Comparison of ENCODE assay signal across 26 cellular contexts in the genomic region with DNA sequence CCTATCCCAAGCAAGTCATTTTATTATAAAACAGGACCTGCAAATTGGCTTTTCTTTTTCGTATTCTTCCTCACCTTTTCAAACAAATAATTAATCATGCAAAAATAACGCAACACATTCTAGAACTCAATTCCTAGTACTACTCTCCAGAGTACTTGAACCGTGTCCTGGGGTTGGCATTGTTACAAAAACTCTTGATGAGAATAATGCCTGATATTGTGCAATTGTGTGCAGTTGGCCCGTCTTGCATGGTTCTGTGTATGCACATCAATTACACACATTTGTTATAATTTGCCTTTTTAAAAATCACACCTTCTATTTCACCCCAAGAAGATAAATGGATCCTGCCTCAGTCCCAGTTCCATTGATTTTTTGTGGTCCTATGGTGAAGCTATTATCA.
DNase-seq lines count a peak whose midpoint lies in the region; ATAC-seq and TF ChIP-seq lines count a peak whose summit lies in the region.
"Had no signal": no experiment of that assay in that cellular context is flagged by ENCODE, and none has a peak within 500 bp of the region (broad histone marks: within the 10 kb centered on the region; RNA-seq: fewer than 3 reads in every experiment).

No MANE protein-coding gene starts in this region.

- no peaks in the 10 kb centered on the region for H4K20me1 ChIP-seq in mammary epithelial cell (ENCODE audit: insufficient read depth, low read length)

- no peaks in the 10 kb centered on the region for H3K27me3 Mint-ChIP-seq in MCF 10A (ENCODE audit: insufficient read depth, unreplicated experiment)

- TF ChIP-seq CTCF in MCF 10A (IDR thresholded peaks at IDR 0.05; ENCODE audit: unreplicated experiment) (no peak), mammary epithelial cell (conservative IDR thresholded peaks at IDR 0.05 in 1 of 2, IDR thresholded peaks at IDR 0.05 in 1 of 2; ENCODE audit: extremely low read depth in 1 of 2, insufficient read depth in 1 of 2, low read depth in 1 of 2, low read length in 2 of 2) (no peak), heart right ventricle (IDR thresholded peaks at IDR 0.05) (no peak)

- dilution Hi-C loops in mammary epithelial cell (cut with HindIII; ENCODE audit: low sequenced_read_pairs): no loop called here

- no peak overlapping the region for H2AFZ ChIP-seq in mammary epithelial cell (ENCODE audit: low read depth, low read length)

- intact Hi-C loops in MCF 10A (cut with micrococcal nuclease): no loop called here
- intact Hi-C loops in mammary epithelial cell (cut with micrococcal nuclease): no loop called here
- intact Hi-C loops in heart right ventricle (cut with DNase I): no loop called here

- no peak overlapping the region for H3K27ac Mint-ChIP-seq in MCF 10A (ENCODE audit: low read depth, unreplicated experiment)
- H3K27ac Mint-ChIP-seq: activated CD4-positive, alpha-beta memory T cell treated with anti-CD3 and anti-CD28 coated beads, Interleukin-2, amount 10 ng/mL, durations not matched to agents 7 days and 5 days; activated naive CD4-positive, alpha-beta T cell treated with anti-CD3 and anti-CD28 coated beads for 36 hours; activated T-helper 1 cell treated with anti-CD3 and anti-CD28 coated beads, Interleukin-12 subunit alpha, Interleukin-12 subunit beta, Interleukin-2, Interleukin-4 antibody, amounts not matched to agents 30 ng/mL and 10 ng/mL and 1 ng/mL, durations not matched to agents 14 hours and 24 hours and 36 hours had no signal

- BruUV-seq in MCF 10A (replicated peaks; lab: Mats Ljungman, UMichigan) (no TSS peak), mammary epithelial cell (replicated peaks; lab: Mats Ljungman, UMichigan) (no TSS peak)

- no peaks in the 10 kb centered on the region for H3K36me3 Mint-ChIP-seq in MCF 10A (ENCODE audit: insufficient read depth, unreplicated experiment)

- peaks cover 36% of the 10 kb centered on the region for H3K9me3 Mint-ChIP-seq in MCF 10A (ENCODE audit: unreplicated experiment)
- H3K9me3 Mint-ChIP-seq: activated CD4-positive, alpha-beta memory T cell treated with anti-CD3 and anti-CD28 coated beads, Interleukin-2, amount 10 ng/mL, durations not matched to agents 7 days and 5 days; activated naive CD4-positive, alpha-beta T cell treated with anti-CD3 and anti-CD28 coated beads for 36 hours; activated T-helper 1 cell treated with anti-CD3 and anti-CD28 coated beads, Interleukin-12 subunit alpha, Interleukin-12 subunit beta, Interleukin-2, Interleukin-4 antibody, amounts not matched to agents 30 ng/mL and 10 ng/mL and 1 ng/mL, durations not matched to agents 14 hours and 24 hours and 36 hours had no signal

- H3K4me1 ChIP-seq in mammary epithelial cell (ENCODE audit: insufficient read depth, low read length) (no peaks in the 10 kb centered on the region), heart right ventricle (no peaks in the 10 kb centered on the region)
- H3K4me1 ChIP-seq: A549, foreskin keratinocyte, heart left ventricle had no signal

- no peak overlapping the region for H3K4me3 Mint-ChIP-seq in MCF 10A (ENCODE audit: unreplicated experiment)
- H3K4me3 Mint-ChIP-seq: activated CD4-positive, alpha-beta memory T cell treated with anti-CD3 and anti-CD28 coated beads, Interleukin-2, amount 10 ng/mL, durations not matched to agents 7 days and 5 days; activated naive CD4-positive, alpha-beta T cell treated with anti-CD3 and anti-CD28 coated beads for 36 hours; activated T-helper 1 cell treated with anti-CD3 and anti-CD28 coated beads, Interleukin-12 subunit alpha, Interleukin-12 subunit beta, Interleukin-2, Interleukin-4 antibody, amounts not matched to agents 30 ng/mL and 10 ng/mL and 1 ng/mL, durations not matched to agents 14 hours and 24 hours and 36 hours had no signal

- POLR2A ChIA-PET in MCF 10A (lab: Yijun Ruan, JAX): no interaction called here

- H3K4me1 Mint-ChIP-seq in MCF 10A (ENCODE audit: insufficient read depth, unreplicated experiment): no peaks in the 10 kb centered on the region
- H3K4me1 Mint-ChIP-seq: activated CD4-positive, alpha-beta memory T cell treated with anti-CD3 and anti-CD28 coated beads, Interleukin-2, amount 10 ng/mL, durations not matched to agents 7 days and 5 days had no signal

- DNase-seq in MCF 10A (ENCODE audit: unreplicated experiment): peak; percentile 33
- DNase-seq in mammary epithelial cell: no peak
- DNase-seq in NCI-H2196 treated with DMSO at 0.1 percent for 48 hours (lab: John Stamatoyannopoulos, UW; ENCODE audit: unreplicated experiment): peak; percentile 30
- DNase-seq in kidney glomerular epithelial cell (lab: John Stamatoyannopoulos, UW): peak; percentile 6
- DNase-seq in heart right ventricle: no peak
- DNase-seq in substantia nigra (lab: John Stamatoyannopoulos, UW): no peak
- no peak for DNase-seq in EL
- DNase-seq: activated CD4-positive, alpha-beta memory T cell treated with anti-CD3 and anti-CD28 coated beads, Interleukin-2, amount 10 ng/mL, durations not matched to agents 7 days and 5 days; activated CD8-positive, alpha-beta memory T cell treated with anti-CD3 and anti-CD28 coated beads, Interleukin-2, amount 50 U/mL, for 48 hours; activated naive CD4-positive, alpha-beta T cell treated with anti-CD3 and anti-CD28 coated beads for 36 hours; Calu3; central memory CD4-positive, alpha-beta T cell; cortex of kidney; effector memory CD4-positive, alpha-beta T cell; foreskin keratinocyte; H7; heart left ventricle; NCI-H1092 treated with DMSO at 0.1 percent for 48 hours; NCI-H226; retina; small intestine; stimulated activated naive CD4-positive, alpha-beta T cell had no signal

- H3K4me3 ChIP-seq in mammary epithelial cell (replicated peaks in 1 of 3; ENCODE audit: insufficient read depth in 1 of 3, low read depth in 2 of 3, low read length in 3 of 3) (no peak overlapping the region), heart right ventricle (no peak overlapping the region)
- H3K4me3 ChIP-seq: A549, heart left ventricle, K562 had no signal

- ATAC-seq in heart right ventricle (no peak), GM18867 (IDR thresholded peaks at IDR 0.05; ENCODE audit: unreplicated experiment) (no peak)
- ATAC-seq: A549, foreskin keratinocyte, heart left ventricle, K562 had no signal

- 56% methylated on average over 4 of the region's 4 CpGs for WGBS in mammary epithelial cell (ENCODE audit: low coverage, missing lambda C conversion rate)
- WGBS in heart right ventricle, 2 donors: 76 to 86% methylated on average over 4 of the region's 4 CpGs

- H3K4me2 ChIP-seq in mammary epithelial cell (ENCODE audit: insufficient read depth, low read depth, low read length): no peak overlapping the region
- H3K4me2 ChIP-seq: A549 had no signal

- H3K36me3 ChIP-seq in mammary epithelial cell (ENCODE audit: insufficient read depth, low read length) (no peaks in the 10 kb centered on the region), heart right ventricle (no peaks in the 10 kb centered on the region)
- H3K36me3 ChIP-seq: heart left ventricle had no signal

- no peak overlapping the region for H3K9ac ChIP-seq in mammary epithelial cell (ENCODE audit: insufficient read depth, low read length)

- no peaks in the 10 kb centered on the region for H3K79me2 ChIP-seq in mammary epithelial cell (ENCODE audit: insufficient read depth, low read length)

- H3K27me3 ChIP-seq in mammary epithelial cell (ENCODE audit: insufficient read depth, low read length): no peaks in the 10 kb centered on the region
- peaks cover 0 to 4% (median 0%) of the 10 kb centered on the region in 7 donors for H3K27me3 ChIP-seq in heart right ventricle
- H3K27me3 ChIP-seq: foreskin keratinocyte, heart left ventricle had no signal

- H3K9me3 ChIP-seq in mammary epithelial cell (replicated peaks; ENCODE audit: insufficient read depth, low read length): no peaks in the 10 kb centered on the region
- H3K9me3 ChIP-seq in heart right ventricle: peaks cover 0 to 4% (median 0%) of the 10 kb centered on the region in 11 donors
- H3K9me3 ChIP-seq: A549 had no signal

- CTCF ChIA-PET in MCF 10A (lab: Yijun Ruan, JAX): interaction anchor here (0.6 to 1.1 kb wide), 2 partner anchors 22 to 398 kb away, joined by 3 read pairs; no protein-coding TSS in a partner anchor
- CTCF ChIA-PET in mammary epithelial cell (lab: Charles Lee; ENCODE audit: low non-redundant PET): no interaction called here

- in situ Hi-C loops in mammary epithelial cell (cut with MboI; ENCODE audit: low sequenced_read_pairs in 2 of 2): no loop called here

- no peak overlapping the region for H3K27ac ChIP-seq in mammary epithelial cell (ENCODE audit: insufficient read depth, low read depth, low read length)
- no peak overlapping the region for H3K27ac ChIP-seq in heart right ventricle
- no peak overlapping the region for H3K27ac ChIP-seq in substantia nigra (ENCODE audit: low read depth, low read length, poor library complexity, severe bottlenecking)
- H3K27ac ChIP-seq: A549, foreskin keratinocyte, heart left ventricle had no signal

Comparison
In these comparisons a context has a peak if more than half of its experiments do, and no peak if none do; other contexts are left out.
1. DNase-seq: peak in MCF 10A (single experiment), NCI-H2196 treated with DMSO at 0.1 percent for 48 hours (single experiment) and kidney glomerular epithelial cell (single experiment); none in mammary epithelial cell (single experiment), heart right ventricle (0 of 2), substantia nigra (0 of 49) and EL (single experiment).